In the genomic region with DNA sequence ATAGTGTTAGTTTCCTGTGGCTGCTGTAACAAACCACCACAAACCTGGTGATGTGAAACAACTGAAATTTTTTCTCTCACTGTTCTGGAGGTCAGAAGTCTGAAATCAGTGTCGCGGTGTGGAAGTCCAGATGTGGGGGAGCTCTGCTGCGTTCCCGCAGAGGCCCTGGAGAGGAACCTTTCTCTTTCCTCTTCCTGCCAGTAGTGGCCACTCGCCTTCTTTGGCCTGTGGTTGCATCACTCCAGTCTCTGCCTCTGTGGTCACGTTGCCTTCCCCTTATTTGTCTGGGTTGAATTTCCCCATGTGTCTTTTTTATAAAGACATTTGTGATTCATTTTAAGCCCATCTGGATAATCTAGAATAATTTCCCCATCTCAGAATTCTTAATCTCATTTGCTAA, we compare ENCODE assay signal across 1 cellular context.
TF ChIP-seq lines count a peak whose summit lies in the region.

No MANE protein-coding gene starts in this region.

TF ChIP-seq in HepG2, 621 proteins besides CTCF, POLR2A, EP300 and RAD21 (continued from another document):
- TF ChIP-seq ZNF142 (CRISPR knock-in tag; IDR thresholded peaks at IDR 0.05): no peak
- TF ChIP-seq CCAR2 (optimal IDR thresholded peaks at IDR 0.05; ENCODE audit: low read depth, low read length): no peak
- peak; percentile 89 for TF ChIP-seq CEBPG (CRISPR knock-in tag; IDR thresholded peaks at IDR 0.05)
- peak; percentile 10; the same call in 1 of the 2 replicates for TF ChIP-seq SMC3 (IDR thresholded peaks at IDR 0.05; ENCODE audit: low read length)
- no peak for TF ChIP-seq FOXC1 (CRISPR knock-in tag; IDR thresholded peaks at IDR 0.05; ENCODE audit: borderline replicate concordance)
- TF ChIP-seq ZNF562 (CRISPR knock-in tag; IDR thresholded peaks at IDR 0.05; ENCODE audit: borderline replicate concordance): no peak
- TF ChIP-seq, protein P1, sequence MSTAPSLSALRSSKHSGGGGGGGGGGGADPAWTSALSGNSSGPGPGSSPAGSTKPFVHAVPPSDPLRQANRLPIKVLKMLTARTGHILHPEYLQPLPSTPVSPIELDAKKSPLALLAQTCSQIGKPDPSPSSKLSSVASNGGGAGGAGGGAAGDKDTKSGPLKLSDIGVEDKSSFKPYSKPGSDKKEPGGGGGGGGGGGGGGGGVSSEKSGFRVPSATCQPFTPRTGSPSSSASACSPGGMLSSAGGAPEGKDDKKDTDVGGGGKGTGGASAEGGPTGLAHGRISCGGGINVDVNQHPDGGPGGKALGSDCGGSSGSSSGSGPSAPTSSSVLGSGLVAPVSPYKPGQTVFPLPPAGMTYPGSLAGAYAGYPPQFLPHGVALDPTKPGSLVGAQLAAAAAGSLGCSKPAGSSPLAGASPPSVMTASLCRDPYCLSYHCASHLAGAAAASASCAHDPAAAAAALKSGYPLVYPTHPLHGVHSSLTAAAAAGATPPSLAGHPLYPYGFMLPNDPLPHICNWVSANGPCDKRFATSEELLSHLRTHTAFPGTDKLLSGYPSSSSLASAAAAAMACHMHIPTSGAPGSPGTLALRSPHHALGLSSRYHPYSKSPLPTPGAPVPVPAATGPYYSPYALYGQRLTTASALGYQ (CRISPR knock-in tag; IDR thresholded peaks at IDR 0.05): no peak
- no peak for TF ChIP-seq ZBTB8A (CRISPR knock-in tag; IDR thresholded peaks at IDR 0.05; ENCODE audit: borderline replicate concordance, low read depth)
- TF ChIP-seq BCLAF1 (IDR thresholded peaks at IDR 0.05): no peak
- TF ChIP-seq, protein P2, sequence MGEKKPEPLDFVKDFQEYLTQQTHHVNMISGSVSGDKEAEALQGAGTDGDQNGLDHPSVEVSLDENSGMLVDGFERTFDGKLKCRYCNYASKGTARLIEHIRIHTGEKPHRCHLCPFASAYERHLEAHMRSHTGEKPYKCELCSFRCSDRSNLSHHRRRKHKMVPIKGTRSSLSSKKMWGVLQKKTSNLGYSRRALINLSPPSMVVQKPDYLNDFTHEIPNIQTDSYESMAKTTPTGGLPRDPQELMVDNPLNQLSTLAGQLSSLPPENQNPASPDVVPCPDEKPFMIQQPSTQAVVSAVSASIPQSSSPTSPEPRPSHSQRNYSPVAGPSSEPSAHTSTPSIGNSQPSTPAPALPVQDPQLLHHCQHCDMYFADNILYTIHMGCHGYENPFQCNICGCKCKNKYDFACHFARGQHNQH (CRISPR knock-in tag; IDR thresholded peaks at IDR 0.05): no peak
- TF ChIP-seq ARNT (IDR thresholded peaks at IDR 0.05): no peak
- TF ChIP-seq ZFP82 (CRISPR knock-in tag; IDR thresholded peaks at IDR 0.05; ENCODE audit: borderline replicate concordance): no peak
- TF ChIP-seq ZMYM4 (CRISPR knock-in tag; IDR thresholded peaks at IDR 0.05): 0 out of 2 replicates have a peak, but pooled peaks have one; percentile 17
- TF ChIP-seq ZNF710 (CRISPR knock-in tag; IDR thresholded peaks at IDR 0.05; ENCODE audit: borderline replicate concordance): no peak
- TF ChIP-seq, protein P3, sequence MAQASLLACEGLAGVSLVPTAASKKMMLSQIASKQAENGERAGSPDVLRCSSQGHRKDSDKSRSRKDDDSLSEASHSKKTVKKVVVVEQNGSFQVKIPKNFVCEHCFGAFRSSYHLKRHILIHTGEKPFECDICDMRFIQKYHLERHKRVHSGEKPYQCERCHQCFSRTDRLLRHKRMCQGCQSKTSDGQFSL (CRISPR knock-in tag; IDR thresholded peaks at IDR 0.05): 0 out of 2 replicates have a peak, but pooled peaks have one; percentile 36
- no peak for TF ChIP-seq SCMH1 (CRISPR knock-in tag; IDR thresholded peaks at IDR 0.05; ENCODE audit: borderline replicate concordance)
- TF ChIP-seq ZSCAN21 (CRISPR knock-in tag; IDR thresholded peaks at IDR 0.05; ENCODE audit: borderline replicate concordance): no peak
- TF ChIP-seq, protein P4, sequence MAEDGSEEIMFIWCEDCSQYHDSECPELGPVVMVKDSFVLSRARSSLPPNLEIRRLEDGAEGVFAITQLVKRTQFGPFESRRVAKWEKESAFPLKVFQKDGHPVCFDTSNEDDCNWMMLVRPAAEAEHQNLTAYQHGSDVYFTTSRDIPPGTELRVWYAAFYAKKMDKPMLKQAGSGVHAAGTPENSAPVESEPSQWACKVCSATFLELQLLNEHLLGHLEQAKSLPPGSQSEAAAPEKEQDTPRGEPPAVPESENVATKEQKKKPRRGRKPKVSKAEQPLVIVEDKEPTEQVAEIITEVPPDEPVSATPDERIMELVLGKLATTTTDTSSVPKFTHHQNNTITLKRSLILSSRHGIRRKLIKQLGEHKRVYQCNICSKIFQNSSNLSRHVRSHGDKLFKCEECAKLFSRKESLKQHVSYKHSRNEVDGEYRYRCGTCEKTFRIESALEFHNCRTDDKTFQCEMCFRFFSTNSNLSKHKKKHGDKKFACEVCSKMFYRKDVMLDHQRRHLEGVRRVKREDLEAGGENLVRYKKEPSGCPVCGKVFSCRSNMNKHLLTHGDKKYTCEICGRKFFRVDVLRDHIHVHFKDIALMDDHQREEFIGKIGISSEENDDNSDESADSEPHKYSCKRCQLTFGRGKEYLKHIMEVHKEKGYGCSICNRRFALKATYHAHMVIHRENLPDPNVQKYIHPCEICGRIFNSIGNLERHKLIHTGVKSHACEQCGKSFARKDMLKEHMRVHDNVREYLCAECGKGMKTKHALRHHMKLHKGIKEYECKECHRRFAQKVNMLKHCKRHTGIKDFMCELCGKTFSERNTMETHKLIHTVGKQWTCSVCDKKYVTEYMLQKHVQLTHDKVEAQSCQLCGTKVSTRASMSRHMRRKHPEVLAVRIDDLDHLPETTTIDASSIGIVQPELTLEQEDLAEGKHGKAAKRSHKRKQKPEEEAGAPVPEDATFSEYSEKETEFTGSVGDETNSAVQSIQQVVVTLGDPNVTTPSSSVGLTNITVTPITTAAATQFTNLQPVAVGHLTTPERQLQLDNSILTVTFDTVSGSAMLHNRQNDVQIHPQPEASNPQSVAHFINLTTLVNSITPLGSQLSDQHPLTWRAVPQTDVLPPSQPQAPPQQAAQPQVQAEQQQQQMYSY (CRISPR knock-in tag; IDR thresholded peaks at IDR 0.05): no peak
- TF ChIP-seq ZNF101 (CRISPR knock-in tag; IDR thresholded peaks at IDR 0.05; ENCODE audit: borderline replicate concordance, low read depth): no peak
- 0 out of 2 replicates have a peak, but pooled peaks have one; percentile 47 for TF ChIP-seq CBFB (CRISPR knock-in tag; IDR thresholded peaks at IDR 0.05)
- no peak for TF ChIP-seq E2F1 (CRISPR knock-in tag; IDR thresholded peaks at IDR 0.05)
- no peak for TF ChIP-seq ATF1 (CRISPR knock-in tag; IDR thresholded peaks at IDR 0.05)
- TF ChIP-seq, protein P5, sequence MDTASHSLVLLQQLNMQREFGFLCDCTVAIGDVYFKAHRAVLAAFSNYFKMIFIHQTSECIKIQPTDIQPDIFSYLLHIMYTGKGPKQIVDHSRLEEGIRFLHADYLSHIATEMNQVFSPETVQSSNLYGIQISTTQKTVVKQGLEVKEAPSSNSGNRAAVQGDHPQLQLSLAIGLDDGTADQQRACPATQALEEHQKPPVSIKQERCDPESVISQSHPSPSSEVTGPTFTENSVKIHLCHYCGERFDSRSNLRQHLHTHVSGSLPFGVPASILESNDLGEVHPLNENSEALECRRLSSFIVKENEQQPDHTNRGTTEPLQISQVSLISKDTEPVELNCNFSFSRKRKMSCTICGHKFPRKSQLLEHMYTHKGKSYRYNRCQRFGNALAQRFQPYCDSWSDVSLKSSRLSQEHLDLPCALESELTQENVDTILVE (CRISPR knock-in tag; IDR thresholded peaks at IDR 0.05): no peak
- no peak for TF ChIP-seq KDM2A (CRISPR knock-in tag; IDR thresholded peaks at IDR 0.05; ENCODE audit: borderline replicate concordance, low read depth)
- no peak for TF ChIP-seq MAF1 (CRISPR knock-in tag; IDR thresholded peaks at IDR 0.05; ENCODE audit: borderline replicate concordance)
- no peak for TF ChIP-seq FOXM1 (CRISPR knock-in tag; IDR thresholded peaks at IDR 0.05)
- no peak for TF ChIP-seq FIP1L1 (IDR thresholded peaks at IDR 0.05; ENCODE audit: borderline replicate concordance, insufficient read depth, low read depth, low read length)
- no peak for TF ChIP-seq ZNF724P (CRISPR knock-in tag; IDR thresholded peaks at IDR 0.05; ENCODE audit: borderline replicate concordance)
